8 cellular contexts compared by ENCODE assay signal in genomic region chr15:74438696-74439316, GRCh38. TPM values are rescaled to one million over a fixed set of nuclear protein-coding genes. Genes with fewer than 3 reads are reported as not detected.
DNase-seq lines count a peak whose midpoint lies in the region; ATAC-seq, FAIRE-seq and TF ChIP-seq lines count a peak whose summit lies in the region.

No MANE protein-coding gene starts in this region.

- H3K4me3 Mint-ChIP-seq in T-helper 17 cell = no peak overlapping the region
- H3K4me3 Mint-ChIP-seq in activated naive CD8-positive, alpha-beta T cell treated with anti-CD3 and anti-CD28 coated beads, Interleukin-2, amount 10 ng/mL, durations not matched to agents 7 days and 5 days = no peak overlapping the region

- peaks cover 23% of the 10 kb centered on the region for H3K4me1 Mint-ChIP-seq in T-helper 17 cell
- peaks cover 49% of the 10 kb centered on the region for H3K4me1 Mint-ChIP-seq in activated naive CD8-positive, alpha-beta T cell treated with anti-CD3 and anti-CD28 coated beads, Interleukin-2, amount 10 ng/mL, durations not matched to agents 7 days and 5 days

- CTCF ChIA-PET in A549 (lab: Yijun Ruan, JAX) = interaction anchor here (0.6 to 36.0 kb wide), 25 partner anchors 8 to 395 kb away, joined by 3 to 681 read pairs (median 4); partner anchors contain the start of genes CYP11A1 and UBL7

- no peaks in the 10 kb centered on the region for H3K9me3 Mint-ChIP-seq in activated naive CD8-positive, alpha-beta T cell treated with anti-CD3 and anti-CD28 coated beads, Interleukin-2, amount 10 ng/mL, durations not matched to agents 7 days and 5 days

- no peak overlapping the region for H3K4me2 ChIP-seq in A549

- peak; percentile 83 to 94 for TF ChIP-seq RAD21 in A549 (conservative IDR thresholded peaks at IDR 0.05 in 1 of 2, IDR thresholded peaks at IDR 0.05 in 1 of 2)

- ATAC-seq in A549 (peak; percentile 79 to 90), GM18907 (IDR thresholded peaks at IDR 0.05; ENCODE audit: unreplicated experiment) (peak; percentile 49), T-helper 17 cell (peak; percentile 75), HG03460 (IDR thresholded peaks at IDR 0.05; ENCODE audit: unreplicated experiment) (no peak)
- ATAC-seq in activated naive CD8-positive, alpha-beta T cell treated with anti-CD3 and anti-CD28 coated beads, Interleukin-2, amount 10 ng/mL, durations not matched to agents 7 days and 5 days (ENCODE audit: low read depth) = peak; percentile 73

- no peak for TF ChIP-seq POLR2A in A549 (IDR thresholded peaks at IDR 0.05; ENCODE audit: low read length)

- TF ChIP-seq EP300 in A549 (IDR thresholded peaks at IDR 0.05) = no peak

- H3K9me3 ChIP-seq in A549 = no peaks in the 10 kb centered on the region
- no peaks in the 10 kb centered on the region for H3K9me3 ChIP-seq in T-helper 17 cell (ENCODE audit: control insufficient read depth, low read length, poor library complexity, severe bottlenecking)

- no peak overlapping the region for H3K27ac ChIP-seq in A549

- peak; percentile 64 to 67 for DNase-seq in A549 (ENCODE audit: low read depth in 1 of 2, low spot score in 1 of 2)
- peak; percentile 29 for DNase-seq in NCI-H1105 (lab: John Stamatoyannopoulos, UW)
- DNase-seq in T-helper 17 cell = peak; percentile 53 to 62 (median 56)
- peak; percentile 84 for DNase-seq in activated naive CD8-positive, alpha-beta T cell treated with anti-CD3 and anti-CD28 coated beads, Interleukin-2, amount 10 ng/mL, durations not matched to agents 7 days and 5 days
- peak; percentile 86 for DNase-seq in cardiac septum (ENCODE audit: low spot score)
- peak; percentile 49 for DNase-seq in renal cortical epithelial cell (ENCODE audit: low read depth)

- POLR2A ChIA-PET in A549 (lab: Yijun Ruan, JAX) = no interaction called here
- POLR2A ChIA-PET in activated naive CD8-positive, alpha-beta T cell treated with anti-CD3 and anti-CD28 coated beads, Interleukin-2, amount 10 ng/mL, durations not matched to agents 7 days and 5 days (lab: Charles Lee) = interaction anchor here (1.4 to 2.6 kb wide), 3 partner anchors 54 to 63 kb away, joined by 3 to 15 read pairs (median 12); no protein-coding TSS in a partner anchor

- no peaks in the 10 kb centered on the region for H3K27me3 Mint-ChIP-seq in T-helper 17 cell
- no peaks in the 10 kb centered on the region for H3K27me3 Mint-ChIP-seq in activated naive CD8-positive, alpha-beta T cell treated with anti-CD3 and anti-CD28 coated beads, Interleukin-2, amount 10 ng/mL, durations not matched to agents 7 days and 5 days

- H3K4me1 ChIP-seq in A549 = 0 out of 3 replicates have a peak, but pooled peaks cover 3% of the 10 kb centered on the region

- whole genome bisulfite sequencing in A549 (ENCODE audit: missing lambda C conversion rate) = 0% methylated on average over 2 of the region's 2 CpGs

- FAIRE-seq in A549 (lab: Jason Lieb, UNC) = no peak

- intact Hi-C loops in cardiac septum (cut with DNase I) = loop anchor here (1.0 to 5.0 kb wide), 2 partner anchors 48 to 57 kb away; no protein-coding TSS in a partner anchor

- peak; percentile 90 for TF ChIP-seq CTCF in A549 (IDR thresholded peaks at IDR 0.05)

- H3K36me3 Mint-ChIP-seq in T-helper 17 cell (ENCODE audit: low read depth) = no peaks in the 10 kb centered on the region
- no peaks in the 10 kb centered on the region for H3K36me3 Mint-ChIP-seq in activated naive CD8-positive, alpha-beta T cell treated with anti-CD3 and anti-CD28 coated beads, Interleukin-2, amount 10 ng/mL, durations not matched to agents 7 days and 5 days

- H3K27ac Mint-ChIP-seq in T-helper 17 cell = peak overlapping the region; percentile 60
- peak overlapping the region; percentile 1 for H3K27ac Mint-ChIP-seq in activated naive CD8-positive, alpha-beta T cell treated with anti-CD3 and anti-CD28 coated beads, Interleukin-2, amount 10 ng/mL, durations not matched to agents 7 days and 5 days

- H3K4me3 ChIP-seq in A549 = no peak overlapping the region

TF ChIP-seq in A549, 52 proteins besides CTCF, POLR2A, EP300 and RAD21:
- no peak for TF ChIP-seq JUNB (IDR thresholded peaks at IDR 0.05)
- TF ChIP-seq MAX (IDR thresholded peaks at IDR 0.05) = 0 out of 2 replicates have a peak, but pooled peaks have one; percentile 28
- peak; percentile 96 for TF ChIP-seq SMC3 (IDR thresholded peaks at IDR 0.05)

RNA-seq across cellular contexts. Expression of gene SEMA7A, which starts 5.0 kb away (rescaled TPM):
- 0.44 and 0.63 TPM in 2 replicates for polyA plus RNA-seq in A549 (2011; rRNA removed)
- 0.48 and 1.1 TPM in 2 replicates for polyA plus RNA-seq in A549 (2012; cell fraction: cytosol; rRNA removed)
- 3.1 and 4.8 TPM in 2 replicates for polyA plus RNA-seq in A549 (2012; cell fraction: nucleus; rRNA removed)
- polyA plus RNA-seq in A549 (2017; fragmentation: RNase III; extraction: RNeasy Plus Mini Kit Qiagen cat#74134 plus additional on column Dnase treatment) = 1.2 to 1.7 TPM (median 1.7 TPM) in 3 replicates
- 0.66 and 1.4 TPM in 2 replicates for polyA minus RNA-seq in A549 (2011; rRNA and poly(A)+ RNA removed)
- total RNA-seq in T-helper 17 cell = 1 to 10 TPM; 2.2 to 3.6 TPM
- total RNA-seq in activated naive CD8-positive, alpha-beta T cell treated with anti-CD3 and anti-CD28 coated beads, Interleukin-2, amount 10 ng/mL, durations not matched to agents 7 days and 5 days = 10 to 100 TPM; 15.2 to 15.8 TPM
- 1.5 TPM for total RNA-seq in cardiac septum
- 9.5 and 143 TPM in 2 replicates for total RNA-seq in renal cortical epithelial cell

RNA-seq across cellular contexts. Expression of gene UBL7, which starts 22.2 kb away (rescaled TPM):
- polyA plus RNA-seq in A549 (2011; rRNA removed) = 48.5 and 62.4 TPM in 2 replicates
- polyA plus RNA-seq in A549 (2012; cell fraction: cytosol; rRNA removed) = 38.9 and 55.9 TPM in 2 replicates
- polyA plus RNA-seq in A549 (2012; cell fraction: nucleus; rRNA removed) = 38.6 and 44.8 TPM in 2 replicates
- polyA plus RNA-seq in A549 (2017; fragmentation: RNase III; extraction: RNeasy Plus Mini Kit Qiagen cat#74134 plus additional on column Dnase treatment) = 31.0 to 35.3 TPM (median 32.6 TPM) in 3 replicates
- 41.1 and 56.9 TPM in 2 replicates for polyA minus RNA-seq in A549 (2011; rRNA and poly(A)+ RNA removed)
- total RNA-seq in T-helper 17 cell = 10 to 100 TPM; 28.0 to 28.2 TPM
- total RNA-seq in activated naive CD8-positive, alpha-beta T cell treated with anti-CD3 and anti-CD28 coated beads, Interleukin-2, amount 10 ng/mL, durations not matched to agents 7 days and 5 days = 10 to 100 TPM; 55.3 to 63.2 TPM
- 48.3 TPM for total RNA-seq in cardiac septum
- total RNA-seq in renal cortical epithelial cell = 31.2 and 40.3 TPM in 2 replicates

Comparison
In these comparisons a context has a peak if more than half of its experiments do, and no peak if none do; other contexts are left out.
1. DNase-seq: peak in every context shown above with its lines; median percentile 86 in cardiac septum; 84 in activated naive CD8-positive, alpha-beta T cell treated with anti-CD3 and anti-CD28 coated beads, Interleukin-2, amount 10 ng/mL, durations not matched to agents 7 days and 5 days; 66 in A549; 56 in T-helper 17 cell; 49 in renal cortical epithelial cell; 29 in NCI-H1105.